3 cellular contexts compared by ENCODE assay signal in genomic region chr22:37468201-37468695, GRCh38. TPM values are rescaled to one million over a fixed set of nuclear protein-coding genes. Genes with fewer than 3 reads are reported as not detected.
"Had no signal": no experiment of that assay in that cellular context is flagged by ENCODE, and none has a peak within 500 bp of the region (broad histone marks: within the 10 kb centered on the region; RNA-seq: fewer than 3 reads in every experiment).

No MANE protein-coding gene starts in this region.

RNA-seq across cellular contexts. Expression of gene ELFN2, which starts 41.0 kb away (rescaled TPM):
- total RNA-seq: ascending aorta had no signal

RNA-seq across cellular contexts. Expression of gene CARD10, which starts 51.0 kb away (rescaled TPM):
- total RNA-seq: activated T-helper 1 cell treated with anti-CD3 and anti-CD28 coated beads, Interleukin-12 subunit alpha, Interleukin-12 subunit beta, Interleukin-2, Interleukin-4 antibody, amounts not matched to agents 30 ng/mL and 10 ng/mL and 1 ng/mL, durations not matched to agents 14 hours and 24 hours and 36 hours; T-helper 1 cell treated with Interleukin-12 subunit alpha and Interleukin-12 subunit beta and Interleukin-4 antibody, amounts not matched to agents 30 ng/mL and 1 ng/mL, for 36 hours had no signal
